Comparison of ENCODE assay signal across 7 cellular contexts in genomic region chr6:117482240-117483003, GRCh38. TPM values are rescaled to one million over a fixed set of nuclear protein-coding genes. Genes with fewer than 3 reads are reported as not detected.
DNase-seq lines count a peak whose midpoint lies in the region; ATAC-seq, FAIRE-seq and TF ChIP-seq lines count a peak whose summit lies in the region.

Gene DCBLD1 (plus strand): TSS chr6:117482674. CDS start chr6:117482782, 108 bp downstream.

- peak; percentile 1 for TF ChIP-seq CTCF in bronchial epithelial cell (IDR thresholded peaks at IDR 0.05; ENCODE audit: insufficient read depth, low read length, severe bottlenecking)

- H3K4me3 ChIP-seq in bronchial epithelial cell (ENCODE audit: low read depth, low read length), result peak within 1 kb of the TSS; percentile 84
- peak within 1 kb of the TSS; percentile 92 for H3K4me3 ChIP-seq in skeletal muscle satellite cell (ENCODE audit: low read length)

- peaks cover 4% of the 10 kb centered on the region for H3K9me3 ChIP-seq in skeletal muscle satellite cell (replicated peaks; ENCODE audit: low read length)

- ATAC-seq in GM18499 (IDR thresholded peaks at IDR 0.05; ENCODE audit: insufficient read depth, unreplicated experiment) (peak; percentile 53), HG02623 (IDR thresholded peaks at IDR 0.05; ENCODE audit: unreplicated experiment) (peak; percentile 74)

- peak within 1 kb of the TSS; percentile 87 for H3K4me2 ChIP-seq in skeletal muscle satellite cell (ENCODE audit: low read length)

- H3K4me1 ChIP-seq in skeletal muscle satellite cell (ENCODE audit: control insufficient read depth, insufficient read depth, low read length), result peaks cover 29% of the 10 kb centered on the region

- FAIRE-seq in bronchial epithelial cell (lab: Jason Lieb, UNC), result no peak

- H3K9ac ChIP-seq in skeletal muscle satellite cell (ENCODE audit: low read depth, low read length), result peak within 1 kb of the TSS; percentile 97

- DNase-seq in NCI-H146 treated with DMSO at 0.1 percent for 48 hours (lab: John Stamatoyannopoulos, UW; ENCODE audit: unreplicated experiment) (peak; percentile 90), UCSD-AML1 (lab: John Stamatoyannopoulos, UW; ENCODE audit: unreplicated experiment) (peak; percentile 42), bronchial epithelial cell (ENCODE audit: low read depth) (peak; percentile 72), iPS-NIHi11 (ENCODE audit: low spot score) (peak; percentile 88)

- H3K27me3 ChIP-seq in bronchial epithelial cell (ENCODE audit: control insufficient read depth, insufficient read depth, low read length) (no peaks in the 10 kb centered on the region), skeletal muscle satellite cell (ENCODE audit: control insufficient read depth, insufficient read depth, low read length) (no peaks in the 10 kb centered on the region)

- peaks cover 2% of the 10 kb centered on the region for H3K36me3 ChIP-seq in bronchial epithelial cell (ENCODE audit: control insufficient read depth, insufficient read depth, low read length)
- peaks cover 20% of the 10 kb centered on the region for H3K36me3 ChIP-seq in skeletal muscle satellite cell (ENCODE audit: insufficient read depth, low read length)

RNA-seq across cellular contexts. Expression of gene DCBLD1, which starts in this region (rescaled TPM):
- 39.7 and 64.8 TPM in 2 replicates for total RNA-seq in bronchial epithelial cell
- 24.2 and 30.2 TPM in 2 replicates for total RNA-seq in skeletal muscle satellite cell (2012; rRNA removed)

Comparison
In these comparisons a context has a peak if more than half of its experiments do, and no peak if none do; other contexts are left out.
1. Peak in every context shown above with its lines: DNase-seq, ATAC-seq and H3K4me3 ChIP-seq.